ENCODE assay signal across 7 cellular contexts in the genomic region with DNA sequence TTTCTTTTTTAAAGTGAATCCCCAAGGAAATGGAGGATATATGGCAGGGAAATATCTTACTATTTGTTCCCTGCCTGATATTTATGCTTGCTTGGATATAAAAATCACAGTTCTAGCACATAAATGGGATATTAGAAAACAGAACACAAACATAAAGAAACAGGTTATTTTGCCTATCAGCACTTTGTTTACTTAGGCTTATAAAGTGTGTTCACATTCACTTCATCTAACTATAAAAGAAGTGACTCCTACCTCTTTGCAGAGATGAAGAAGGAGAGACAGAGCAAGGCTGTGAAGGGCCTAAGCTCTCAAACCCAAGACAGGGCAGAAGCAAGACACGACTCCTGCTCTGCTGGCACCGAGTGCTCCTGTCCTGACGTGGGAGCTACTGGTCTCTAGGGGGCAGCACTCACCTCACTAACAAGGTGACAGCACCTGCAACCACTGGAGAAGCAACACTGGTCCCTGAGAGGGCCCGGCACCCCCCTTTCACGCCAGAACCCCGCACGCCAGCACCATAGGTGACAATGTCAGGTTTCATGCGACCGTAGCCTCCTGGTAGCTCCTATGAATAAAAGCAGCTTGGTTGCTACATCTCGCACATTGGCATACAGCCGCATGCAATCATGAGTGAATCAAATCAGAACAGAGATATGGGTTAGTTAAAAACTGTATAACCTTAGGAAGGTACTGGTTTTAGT. TPM values are rescaled to one million over a fixed set of nuclear protein-coding genes. Genes with fewer than 3 reads are reported as not detected.
DNase-seq lines count a peak whose midpoint lies in the region; FAIRE-seq and TF ChIP-seq lines count a peak whose summit lies in the region.

No MANE protein-coding gene starts in this region.

- no peaks in the 10 kb centered on the region for H3K79me1 ChIP-seq in trophoblast cell (ENCODE audit: low read length)

- no peak overlapping the region for H2BK5ac ChIP-seq in trophoblast cell (ENCODE audit: low read depth, low read length, poor library complexity)

- no peak overlapping the region for H2BK12ac ChIP-seq in trophoblast cell (ENCODE audit: low read length)

- H3K14ac ChIP-seq in trophoblast cell (ENCODE audit: low read length), result no peak overlapping the region

- no peak overlapping the region for H4K12ac ChIP-seq in trophoblast cell (ENCODE audit: low read depth, low read length)

- H3K18ac ChIP-seq in trophoblast cell (ENCODE audit: low read length), result no peak overlapping the region

- no peak overlapping the region for H2AFZ ChIP-seq in trophoblast cell (ENCODE audit: insufficient read depth, low read length, poor library complexity)

- H3K4me3 ChIP-seq in Peyer's patch (no peak overlapping the region), fibroblast of villous mesenchyme (ENCODE audit: low read depth, low read length) (no peak overlapping the region), trophoblast cell (ENCODE audit: low read depth, low read length) (no peak overlapping the region), uterus (no peak overlapping the region)

- FAIRE-seq in GM12891 (lab: Jason Lieb, UNC), result peak; percentile 99

- H3K9me3 ChIP-seq in Peyer's patch (no peaks in the 10 kb centered on the region), trophoblast cell (ENCODE audit: insufficient read depth, low read depth, low read length) (peaks cover 2% of the 10 kb centered on the region), uterus (no peaks in the 10 kb centered on the region)

- peaks cover 0 to 78% (median 3%) of the 10 kb centered on the region in 3 donors for H3K36me3 ChIP-seq in Peyer's patch
- peaks cover 41 to 65% of the 10 kb centered on the region in 2 experiments for H3K36me3 ChIP-seq in trophoblast cell (ENCODE audit: control insufficient read depth in 1 of 2, insufficient read depth in 2 of 2, low read length in 2 of 2)
- H3K36me3 ChIP-seq in uterus, result no peaks in the 10 kb centered on the region

- H3K27me3 ChIP-seq in Peyer's patch, result no peaks in the 10 kb centered on the region
- no peaks in the 10 kb centered on the region for H3K27me3 ChIP-seq in trophoblast cell (ENCODE audit: insufficient read depth, low read length)
- no peaks in the 10 kb centered on the region for H3K27me3 ChIP-seq in uterus

- no peak overlapping the region for H3K9ac ChIP-seq in trophoblast cell (ENCODE audit: low read length)

- no peak overlapping the region for H2AK5ac ChIP-seq in trophoblast cell (ENCODE audit: low read length)

- H2BK120ac ChIP-seq in trophoblast cell (ENCODE audit: insufficient read depth, low read length, poor library complexity), result no peak overlapping the region

- no CpG with 5 or more reads among the region's 11 CpGs for WGBS in trophoblast cell (ENCODE audit: extremely low coverage, insufficient coverage, insufficient read length)

- H3K27ac ChIP-seq in Peyer's patch, result no peak overlapping the region
- H3K27ac ChIP-seq in trophoblast cell (ENCODE audit: low read depth, low read length), result no peak overlapping the region
- no peak overlapping the region for H3K27ac ChIP-seq in uterus

- no peak overlapping the region for H4K8ac ChIP-seq in trophoblast cell (ENCODE audit: low read depth, low read length)

- intact Hi-C loops in uterus (cut with DNase I; ENCODE audit: low total_unique reads), result no loop called here

- H3K4ac ChIP-seq in trophoblast cell (ENCODE audit: low read depth, low read length), result no peak overlapping the region

- H3K4me2 ChIP-seq in trophoblast cell (ENCODE audit: low read length), result no peak overlapping the region

- TF ChIP-seq CTCF in Peyer's patch (IDR thresholded peaks at IDR 0.05) (peak in 5 of 6 experiments; percentile 28 to 74 (median 65)), fibroblast of villous mesenchyme (IDR thresholded peaks at IDR 0.05; ENCODE audit: insufficient read depth, low read depth, low read length) (peak; percentile 86), uterus (IDR thresholded peaks at IDR 0.05) (peak; percentile 44 to 57 (median 46))

- H4K91ac ChIP-seq in trophoblast cell (ENCODE audit: low read depth, low read length), result no peak overlapping the region

- no peak overlapping the region for H3K23ac ChIP-seq in trophoblast cell (ENCODE audit: low read length)

- H3K4me1 ChIP-seq in Peyer's patch (peaks cover 0 to 15% (median 0%) of the 10 kb centered on the region in 4 donors), trophoblast cell (ENCODE audit: control insufficient read depth in 1 of 2, insufficient read depth in 2 of 2, low read length in 2 of 2) (no peaks in the 10 kb centered on the region), uterus (no peaks in the 10 kb centered on the region)

- no peaks in the 10 kb centered on the region for H3K79me2 ChIP-seq in trophoblast cell (ENCODE audit: control insufficient read depth, insufficient read depth, low read length, poor library complexity)

- DNase-seq in GM12891 (ENCODE audit: insufficient read length, low spot score) (peak; percentile 66), HPDE6-E6E7 (ENCODE audit: extremely low spot score) (peak; percentile 92), Peyer's patch (peak; percentile 57 to 83 (median 69)), activated T-helper 1 cell treated with Interleukin-2 at 50 U/mL for 16 hours (ENCODE audit: low read depth) (peak; percentile 34), fibroblast of villous mesenchyme (ENCODE audit: low read depth) (peak; percentile 70), trophoblast cell (peak; percentile 56 to 71), uterus (peak in 1 of 2 donors; percentile 50)

- TF ChIP-seq POLR2A in GM12891 (IDR thresholded peaks at IDR 0.05; ENCODE audit: low read depth, low read length), result no peak
- TF ChIP-seq POLR2A in Peyer's patch (IDR thresholded peaks at IDR 0.05), result no peak
- no peak for TF ChIP-seq POLR2A in uterus (IDR thresholded peaks at IDR 0.05)

TF ChIP-seq in GM12891, 5 proteins besides CTCF, POLR2A, EP300 and RAD21:
- TF ChIP-seq SPI1 (IDR thresholded peaks at IDR 0.05; ENCODE audit: low read depth, low read length) (no peak), TAF1 (IDR thresholded peaks at IDR 0.05; ENCODE audit: low read depth, low read length) (no peak), POLR2AphosphoS5 (IDR thresholded peaks at IDR 0.05; ENCODE audit: low read depth, low read length) (no peak), POU2F2 (IDR thresholded peaks at IDR 0.05; ENCODE audit: low read depth, low read length) (0 out of 2 replicates have a peak, but pooled peaks have one; percentile 28)

RNA-seq across cellular contexts. Expression of a gene that starts 32.0 kb away (rescaled TPM):
- polyA plus RNA-seq in GM12891 (2012; ENCODE audit: low read depth, missing spikeins), result 18.9 TPM
- 100 to 1,000 TPM in 1 of 4 donors, 10 to 100 TPM in 3; 79.0 to 104 (median 91.7) TPM for total RNA-seq in Peyer's patch
- 77.0 and 97.2 TPM in 2 replicates for total RNA-seq in fibroblast of villous mesenchyme
- 57.3 and 58.4 TPM in 2 replicates for polyA plus RNA-seq in trophoblast cell (2013)
- total RNA-seq in uterus, result 100 to 1,000 TPM in 3 of 4 donors, 10 to 100 TPM in 1; 63.0 to 162 (median 112) TPM

RNA-seq across cellular contexts. Expression of a gene that starts 42.1 kb away (rescaled TPM):
- polyA plus RNA-seq in GM12891 (2012; ENCODE audit: low read depth, missing spikeins), result not detected
- total RNA-seq in Peyer's patch (not detected), fibroblast of villous mesenchyme (not detected in 2 replicates), uterus (1 to 10 TPM in 1 of 4 donors, not detected in 3; 1.3 TPM)
- 0.12 and 0.19 TPM in 2 replicates for polyA plus RNA-seq in trophoblast cell (2013)
